In the genomic region with DNA sequence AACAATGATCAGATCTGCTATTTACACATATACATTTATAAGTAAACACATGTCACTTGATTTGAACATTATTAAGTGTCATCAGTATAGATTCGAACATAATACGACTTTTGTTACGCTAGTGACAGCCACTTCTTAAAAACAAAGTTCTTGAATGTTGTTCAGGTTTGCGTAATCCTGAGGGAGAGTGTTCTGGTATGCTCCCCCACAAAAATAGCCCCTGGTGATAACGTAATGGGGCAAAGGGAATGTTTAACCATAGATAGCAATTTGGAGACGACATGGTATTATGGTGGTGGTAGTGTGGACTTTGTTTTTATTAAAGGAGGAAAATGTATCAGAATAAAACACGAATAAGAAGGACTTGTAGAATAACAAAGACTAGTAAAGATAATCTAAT, we compare ENCODE assay signal across 14 cellular contexts.
DNase-seq lines count a peak whose midpoint lies in the region; ATAC-seq and TF ChIP-seq lines count a peak whose summit lies in the region.
"Had no signal": no experiment of that assay in that cellular context is flagged by ENCODE, and none has a peak within 500 bp of the region (broad histone marks: within the 10 kb centered on the region; RNA-seq: fewer than 3 reads in every experiment).

No MANE protein-coding gene starts in this region.

- intact Hi-C loops in Right ventricle myocardium superior (cut with DNase I) (no loop called here), left cardiac atrium (cut with DNase I) (no loop called here), left ventricle myocardium inferior (cut with micrococcal nuclease) (no loop called here), lower lobe of right lung (cut with DNase I) (no loop called here)

- peak; percentile 69 for ATAC-seq in Right ventricle myocardium superior (ENCODE audit: poor library complexity)
- ATAC-seq in left cardiac atrium, result no peak
- ATAC-seq in lower lobe of right lung, result peak in 1 of 2 donors; percentile 65

- H3K27ac Mint-ChIP-seq in immature natural killer cell, result no peak overlapping the region
- H3K27ac Mint-ChIP-seq: CD14-positive monocyte had no signal

- no peaks in the 10 kb centered on the region for H3K9me3 Mint-ChIP-seq in immature natural killer cell
- H3K9me3 Mint-ChIP-seq: CD14-positive monocyte had no signal

- H3K27ac ChIP-seq in left ventricle myocardium inferior (replicated peaks), result peak overlapping the region; percentile 47
- H3K27ac ChIP-seq in lower lobe of right lung, result peak overlapping the region; percentile 72
- no peak overlapping the region for H3K27ac ChIP-seq in suprapubic skin
- H3K27ac ChIP-seq: PC-9 had no signal

- TF ChIP-seq CTCF in left ventricle myocardium inferior (IDR thresholded peaks at IDR 0.05; ENCODE audit: borderline replicate concordance), result no peak
- TF ChIP-seq CTCF in lower lobe of right lung (IDR thresholded peaks at IDR 0.05), result no peak
- TF ChIP-seq CTCF in suprapubic skin (IDR thresholded peaks at IDR 0.05), result no peak

- whole genome bisulfite sequencing in suprapubic skin, result 91% methylated on average over 7 of the region's 7 CpGs

- TF ChIP-seq EP300 in suprapubic skin (IDR thresholded peaks at IDR 0.05), result no peak

- no peaks in the 10 kb centered on the region for H3K27me3 ChIP-seq in left ventricle myocardium inferior (ENCODE audit: low read depth)
- H3K27me3 ChIP-seq in lower lobe of right lung (ENCODE audit: low read depth), result no peaks in the 10 kb centered on the region
- no peaks in the 10 kb centered on the region for H3K27me3 ChIP-seq in suprapubic skin

- peaks cover 0 to 9% (median 1%) of the 10 kb centered on the region in 3 donors for H3K36me3 Mint-ChIP-seq in immature natural killer cell

- H3K4me3 ChIP-seq in left ventricle myocardium inferior (no peak overlapping the region), lower lobe of right lung (no peak overlapping the region), suprapubic skin (no peak overlapping the region)
- H3K4me3 ChIP-seq: PC-9 had no signal

- H3K9me3 ChIP-seq in left ventricle myocardium inferior (replicated peaks) (no peaks in the 10 kb centered on the region), lower lobe of right lung (no peaks in the 10 kb centered on the region), suprapubic skin (no peaks in the 10 kb centered on the region)

- H3K27me3 Mint-ChIP-seq in immature natural killer cell (ENCODE audit: low read depth in 3 of 3), result no peaks in the 10 kb centered on the region

- H3K4me3 Mint-ChIP-seq in immature natural killer cell, result no peak overlapping the region
- H3K4me3 Mint-ChIP-seq: CD14-positive monocyte had no signal

- TF ChIP-seq POLR2A in suprapubic skin (IDR thresholded peaks at IDR 0.05), result no peak

- H3K4me1 ChIP-seq in left ventricle myocardium inferior (peaks cover 75% of the 10 kb centered on the region), lower lobe of right lung (no peaks in the 10 kb centered on the region), suprapubic skin (no peaks in the 10 kb centered on the region)

- no peaks in the 10 kb centered on the region for H3K4me1 Mint-ChIP-seq in immature natural killer cell
- H3K4me1 Mint-ChIP-seq: CD14-positive monocyte had no signal

- DNase-seq in Right ventricle myocardium superior (no peak), left cardiac atrium (no peak), left ventricle myocardium inferior (no peak), lower lobe of right lung (no peak), NCI-H1417 (lab: John Stamatoyannopoulos, UW) (no peak), immature natural killer cell (no peak), MV-4-11 (lab: John Stamatoyannopoulos, UW) (no peak), suprapubic skin (ENCODE audit: low spot score in 2 of 2) (no peak)
- DNase-seq: KG1, NCI-H2029, NCI-H2171 treated with DMSO at 0.1 percent for 48 hours, NCI-H774, PC-9 had no signal

- H3K36me3 ChIP-seq in left ventricle myocardium inferior (peaks cover 13% of the 10 kb centered on the region), lower lobe of right lung (no peaks in the 10 kb centered on the region), suprapubic skin (no peaks in the 10 kb centered on the region)
